ENCODE assay signal across 1 cellular context in the genomic region with DNA sequence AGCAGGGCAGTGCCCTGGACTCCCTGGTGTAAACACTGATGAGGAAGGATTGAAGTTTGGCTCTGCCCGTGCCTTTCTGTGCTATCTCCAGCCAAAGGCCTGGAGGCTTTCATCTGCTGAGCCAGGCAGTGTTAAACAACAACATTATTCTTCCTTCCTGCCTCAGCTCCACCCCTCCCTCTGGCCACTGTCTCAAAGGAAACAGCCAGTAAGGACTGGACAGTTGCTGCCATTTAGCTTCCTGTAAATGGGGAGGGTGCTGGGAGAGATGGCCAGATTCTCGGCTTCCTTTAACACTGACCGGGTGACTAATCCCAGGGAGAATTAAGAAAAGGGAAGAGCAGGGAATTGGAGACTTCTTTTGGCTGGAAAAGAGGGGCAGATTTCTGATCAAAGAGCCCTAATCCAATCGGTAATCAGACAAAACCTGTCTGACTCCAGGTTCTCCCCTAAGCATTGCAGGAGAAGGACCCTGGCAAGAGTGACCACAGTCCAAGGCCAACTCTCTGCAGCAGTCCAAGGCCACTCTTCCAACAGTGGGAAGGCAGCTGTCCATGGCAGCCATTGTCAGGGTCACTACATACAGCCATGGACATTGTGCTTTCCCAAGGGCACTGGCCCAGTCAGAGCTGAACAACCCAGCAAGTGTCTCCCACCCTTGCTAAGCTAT.
A peak's percentile ranks its signal among the peaks of the same experiment; 100 is the strongest.
TF ChIP-seq lines count a peak whose summit lies in the region.

No MANE protein-coding gene starts in this region.

TF ChIP-seq in HepG2, 621 proteins besides CTCF, POLR2A, EP300 and RAD21 (continued from another document and continues in another):
- TF ChIP-seq ZNF292 (CRISPR knock-in tag; IDR thresholded peaks at IDR 0.05; ENCODE audit: borderline replicate concordance, low read depth), result peak; percentile 72; the same call in 1 of the 2 replicates
- TF ChIP-seq ZNF549 (CRISPR knock-in tag; IDR thresholded peaks at IDR 0.05), result 0 out of 2 replicates have a peak, but pooled peaks have one; percentile 63
- TF ChIP-seq GTF2F1 (IDR thresholded peaks at IDR 0.05; ENCODE audit: low read length), result no peak
- no peak; the same call in 1 of the 2 replicates for TF ChIP-seq FOSL2 (CRISPR knock-in tag; IDR thresholded peaks at IDR 0.05)
- TF ChIP-seq ARNT (IDR thresholded peaks at IDR 0.05), result no peak
- TF ChIP-seq RARG (CRISPR knock-in tag; IDR thresholded peaks at IDR 0.05; ENCODE audit: low read depth), result no peak
- no peak for TF ChIP-seq FLYWCH1 (CRISPR knock-in tag; IDR thresholded peaks at IDR 0.05)
- no peak for TF ChIP-seq NBN (conservative IDR thresholded peaks at IDR 0.05)
- peak; percentile 93; the same call in 1 of the 2 replicates for TF ChIP-seq WIZ (CRISPR knock-in tag; IDR thresholded peaks at IDR 0.05)
- no peak for TF ChIP-seq ZNF253 (CRISPR knock-in tag; IDR thresholded peaks at IDR 0.05; ENCODE audit: borderline replicate concordance)
- TF ChIP-seq IRF2 (CRISPR knock-in tag; IDR thresholded peaks at IDR 0.05), result peak; percentile 49; the same call in 1 of the 2 replicates
- peak; percentile 91 for TF ChIP-seq ZMYM2 (CRISPR knock-in tag; IDR thresholded peaks at IDR 0.05)
- no peak for TF ChIP-seq STAT5B (CRISPR knock-in tag; IDR thresholded peaks at IDR 0.05)
- no peak for TF ChIP-seq ZNF354B (CRISPR knock-in tag; IDR thresholded peaks at IDR 0.05)
- TF ChIP-seq ARID4A (CRISPR knock-in tag; IDR thresholded peaks at IDR 0.05; ENCODE audit: borderline replicate concordance), result no peak; the same call in 1 of the 2 replicates
- TF ChIP-seq ZNF550 (CRISPR knock-in tag; IDR thresholded peaks at IDR 0.05; ENCODE audit: borderline replicate concordance), result no peak
- no peak for TF ChIP-seq ZNF720 (CRISPR knock-in tag; IDR thresholded peaks at IDR 0.05)
- TF ChIP-seq, protein P1, sequence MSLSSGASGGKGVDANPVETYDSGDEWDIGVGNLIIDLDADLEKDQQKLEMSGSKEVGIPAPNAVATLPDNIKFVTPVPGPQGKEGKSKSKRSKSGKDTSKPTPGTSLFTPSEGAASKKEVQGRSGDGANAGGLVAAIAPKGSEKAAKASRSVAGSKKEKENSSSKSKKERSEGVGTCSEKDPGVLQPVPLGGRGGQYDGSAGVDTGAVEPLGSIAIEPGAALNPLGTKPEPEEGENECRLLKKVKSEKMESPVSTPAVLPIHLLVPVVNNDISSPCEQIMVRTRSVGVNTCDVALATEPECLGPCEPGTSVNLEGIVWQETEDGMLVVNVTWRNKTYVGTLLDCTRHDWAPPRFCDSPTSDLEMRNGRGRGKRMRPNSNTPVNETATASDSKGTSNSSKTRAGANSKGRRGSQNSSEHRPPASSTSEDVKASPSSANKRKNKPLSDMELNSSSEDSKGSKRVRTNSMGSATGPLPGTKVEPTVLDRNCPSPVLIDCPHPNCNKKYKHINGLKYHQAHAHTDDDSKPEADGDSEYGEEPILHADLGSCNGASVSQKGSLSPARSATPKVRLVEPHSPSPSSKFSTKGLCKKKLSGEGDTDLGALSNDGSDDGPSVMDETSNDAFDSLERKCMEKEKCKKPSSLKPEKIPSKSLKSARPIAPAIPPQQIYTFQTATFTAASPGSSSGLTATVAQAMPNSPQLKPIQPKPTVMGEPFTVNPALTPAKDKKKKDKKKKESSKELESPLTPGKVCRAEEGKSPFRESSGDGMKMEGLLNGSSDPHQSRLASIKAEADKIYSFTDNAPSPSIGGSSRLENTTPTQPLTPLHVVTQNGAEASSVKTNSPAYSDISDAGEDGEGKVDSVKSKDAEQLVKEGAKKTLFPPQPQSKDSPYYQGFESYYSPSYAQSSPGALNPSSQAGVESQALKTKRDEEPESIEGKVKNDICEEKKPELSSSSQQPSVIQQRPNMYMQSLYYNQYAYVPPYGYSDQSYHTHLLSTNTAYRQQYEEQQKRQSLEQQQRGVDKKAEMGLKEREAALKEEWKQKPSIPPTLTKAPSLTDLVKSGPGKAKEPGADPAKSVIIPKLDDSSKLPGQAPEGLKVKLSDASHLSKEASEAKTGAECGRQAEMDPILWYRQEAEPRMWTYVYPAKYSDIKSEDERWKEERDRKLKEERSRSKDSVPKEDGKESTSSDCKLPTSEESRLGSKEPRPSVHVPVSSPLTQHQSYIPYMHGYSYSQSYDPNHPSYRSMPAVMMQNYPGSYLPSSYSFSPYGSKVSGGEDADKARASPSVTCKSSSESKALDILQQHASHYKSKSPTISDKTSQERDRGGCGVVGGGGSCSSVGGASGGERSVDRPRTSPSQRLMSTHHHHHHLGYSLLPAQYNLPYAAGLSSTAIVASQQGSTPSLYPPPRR (CRISPR knock-in tag; IDR thresholded peaks at IDR 0.05; ENCODE audit: borderline replicate concordance), result peak; percentile 56; the same call in 1 of the 2 replicates
- TF ChIP-seq NCOR1 (IDR thresholded peaks at IDR 0.05; ENCODE audit: borderline replicate concordance, low read length), result peak; percentile 72; the same call in 1 of the 2 replicates
- no peak for TF ChIP-seq NPAS2 (CRISPR knock-in tag; IDR thresholded peaks at IDR 0.05; ENCODE audit: borderline replicate concordance)
- no peak for TF ChIP-seq ZSCAN22 (CRISPR knock-in tag; IDR thresholded peaks at IDR 0.05)
- no peak for TF ChIP-seq YEATS2 (CRISPR knock-in tag; IDR thresholded peaks at IDR 0.05; ENCODE audit: borderline replicate concordance)
- TF ChIP-seq SP4 (CRISPR knock-in tag; IDR thresholded peaks at IDR 0.05), result no peak
- no peak for TF ChIP-seq KLF6 (CRISPR knock-in tag; IDR thresholded peaks at IDR 0.05)
- TF ChIP-seq, protein P2, sequence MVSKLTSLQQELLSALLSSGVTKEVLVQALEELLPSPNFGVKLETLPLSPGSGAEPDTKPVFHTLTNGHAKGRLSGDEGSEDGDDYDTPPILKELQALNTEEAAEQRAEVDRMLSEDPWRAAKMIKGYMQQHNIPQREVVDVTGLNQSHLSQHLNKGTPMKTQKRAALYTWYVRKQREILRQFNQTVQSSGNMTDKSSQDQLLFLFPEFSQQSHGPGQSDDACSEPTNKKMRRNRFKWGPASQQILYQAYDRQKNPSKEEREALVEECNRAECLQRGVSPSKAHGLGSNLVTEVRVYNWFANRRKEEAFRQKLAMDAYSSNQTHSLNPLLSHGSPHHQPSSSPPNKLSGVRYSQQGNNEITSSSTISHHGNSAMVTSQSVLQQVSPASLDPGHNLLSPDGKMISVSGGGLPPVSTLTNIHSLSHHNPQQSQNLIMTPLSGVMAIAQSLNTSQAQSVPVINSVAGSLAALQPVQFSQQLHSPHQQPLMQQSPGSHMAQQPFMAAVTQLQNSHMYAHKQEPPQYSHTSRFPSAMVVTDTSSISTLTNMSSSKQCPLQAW (CRISPR knock-in tag; IDR thresholded peaks at IDR 0.05), result peak; percentile 5; the same call in 1 of the 2 replicates
- TF ChIP-seq ZHX1 (CRISPR knock-in tag; IDR thresholded peaks at IDR 0.05; ENCODE audit: low read depth), result 0 out of 2 replicates have a peak, but pooled peaks have one; percentile 76
- TF ChIP-seq, protein P3, sequence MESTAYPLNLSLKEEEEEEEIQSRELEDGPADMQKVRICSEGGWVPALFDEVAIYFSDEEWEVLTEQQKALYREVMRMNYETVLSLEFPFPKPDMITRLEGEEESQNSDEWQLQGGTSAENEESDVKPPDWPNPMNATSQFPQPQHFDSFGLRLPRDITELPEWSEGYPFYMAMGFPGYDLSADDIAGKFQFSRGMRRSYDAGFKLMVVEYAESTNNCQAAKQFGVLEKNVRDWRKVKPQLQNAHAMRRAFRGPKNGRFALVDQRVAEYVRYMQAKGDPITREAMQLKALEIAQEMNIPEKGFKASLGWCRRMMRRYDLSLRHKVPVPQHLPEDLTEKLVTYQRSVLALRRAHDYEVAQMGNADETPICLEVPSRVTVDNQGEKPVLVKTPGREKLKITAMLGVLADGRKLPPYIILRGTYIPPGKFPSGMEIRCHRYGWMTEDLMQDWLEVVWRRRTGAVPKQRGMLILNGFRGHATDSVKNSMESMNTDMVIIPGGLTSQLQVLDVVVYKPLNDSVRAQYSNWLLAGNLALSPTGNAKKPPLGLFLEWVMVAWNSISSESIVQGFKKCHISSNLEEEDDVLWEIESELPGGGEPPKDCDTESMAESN (CRISPR knock-in tag; conservative IDR thresholded peaks at IDR 0.05), result no peak
- peak; percentile 62 for TF ChIP-seq RXRB (CRISPR knock-in tag; IDR thresholded peaks at IDR 0.05; ENCODE audit: borderline replicate concordance)
- TF ChIP-seq RFX1 (IDR thresholded peaks at IDR 0.05), result no peak
- peak; percentile 96 for TF ChIP-seq ESRRA (CRISPR knock-in tag; IDR thresholded peaks at IDR 0.05; ENCODE audit: low read depth)
- peak; percentile 88 for TF ChIP-seq AHDC1 (CRISPR knock-in tag; IDR thresholded peaks at IDR 0.05; ENCODE audit: borderline replicate concordance)
